Comparison of ENCODE assay signal across 26 cellular contexts in genomic region chr15:38496151-38496550, GRCh38. TPM values are rescaled to one million over a fixed set of nuclear protein-coding genes. Genes with fewer than 3 reads are reported as not detected.
DNase-seq lines count a peak whose midpoint lies in the region; ATAC-seq, FAIRE-seq and TF ChIP-seq lines count a peak whose summit lies in the region.
"Had no signal": no experiment of that assay in that cellular context is flagged by ENCODE, and none has a peak within 500 bp of the region (broad histone marks: within the 10 kb centered on the region; RNA-seq: fewer than 3 reads in every experiment).

No MANE protein-coding gene starts in this region.

- H3K27me3 Mint-ChIP-seq in activated CD4-positive, alpha-beta T cell treated with anti-CD3 and anti-CD28 coated beads for 36 hours, result no peaks in the 10 kb centered on the region
- no peaks in the 10 kb centered on the region for H3K27me3 Mint-ChIP-seq in GM23338 (ENCODE audit: insufficient read depth, low read depth, poor library complexity)
- H3K27me3 Mint-ChIP-seq in activated T-helper 1 cell treated with anti-CD3 and anti-CD28 coated beads, Interleukin-12 subunit alpha, Interleukin-12 subunit beta, Interleukin-2, Interleukin-4 antibody, amounts not matched to agents 30 ng/mL and 10 ng/mL and 1 ng/mL, durations not matched to agents 14 hours and 24 hours and 36 hours (ENCODE audit: insufficient read depth), result no peaks in the 10 kb centered on the region

- peaks cover 2% of the 10 kb centered on the region for H3K9me3 Mint-ChIP-seq in activated CD4-positive, alpha-beta T cell treated with anti-CD3 and anti-CD28 coated beads for 36 hours (ENCODE audit: low read depth)
- no peaks in the 10 kb centered on the region for H3K9me3 Mint-ChIP-seq in GM23338
- H3K9me3 Mint-ChIP-seq in activated T-helper 1 cell treated with anti-CD3 and anti-CD28 coated beads, Interleukin-12 subunit alpha, Interleukin-12 subunit beta, Interleukin-2, Interleukin-4 antibody, amounts not matched to agents 30 ng/mL and 10 ng/mL and 1 ng/mL, durations not matched to agents 14 hours and 24 hours and 36 hours, result peaks cover 4% of the 10 kb centered on the region

- H3K36me3 Mint-ChIP-seq in activated CD4-positive, alpha-beta T cell treated with anti-CD3 and anti-CD28 coated beads for 36 hours (ENCODE audit: low read depth), result peaks cover 70% of the 10 kb centered on the region
- 0 out of 3 replicates have a peak, but pooled peaks cover 3% of the 10 kb centered on the region for H3K36me3 Mint-ChIP-seq in GM23338 (ENCODE audit: low read depth)
- H3K36me3 Mint-ChIP-seq in activated T-helper 1 cell treated with anti-CD3 and anti-CD28 coated beads, Interleukin-12 subunit alpha, Interleukin-12 subunit beta, Interleukin-2, Interleukin-4 antibody, amounts not matched to agents 30 ng/mL and 10 ng/mL and 1 ng/mL, durations not matched to agents 14 hours and 24 hours and 36 hours (ENCODE audit: low read depth), result peaks cover 76% of the 10 kb centered on the region

- intact Hi-C loops in activated CD4-positive, alpha-beta T cell treated with anti-CD3 and anti-CD28 coated beads for 36 hours (cut with DNase I, micrococcal nuclease), result no loop called here
- intact Hi-C loops in activated T-helper 1 cell treated with anti-CD3 and anti-CD28 coated beads, Interleukin-12 subunit alpha, Interleukin-12 subunit beta, Interleukin-2, Interleukin-4 antibody, amounts not matched to agents 30 ng/mL and 10 ng/mL and 1 ng/mL, durations not matched to agents 14 hours and 24 hours and 36 hours (cut with micrococcal nuclease), result no loop called here

- H2AFZ ChIP-seq in GM23338, result no peak overlapping the region
- H2AFZ ChIP-seq: PC-9 had no signal

- no peaks in the 10 kb centered on the region for H3K4me1 ChIP-seq in GM23338 (ENCODE audit: insufficient read depth)
- H3K4me1 ChIP-seq: HAP-1 had no signal

- no peak overlapping the region for H3K4me2 ChIP-seq in GM23338
- H3K4me2 ChIP-seq: PC-9 had no signal

- H3K9me2 ChIP-seq in GM23338 (ENCODE audit: insufficient read depth), result no peaks in the 10 kb centered on the region

- H3K4me3 Mint-ChIP-seq in activated CD4-positive, alpha-beta T cell treated with anti-CD3 and anti-CD28 coated beads for 36 hours, result no peak overlapping the region
- no peak overlapping the region for H3K4me3 Mint-ChIP-seq in GM23338
- H3K4me3 Mint-ChIP-seq in activated T-helper 1 cell treated with anti-CD3 and anti-CD28 coated beads, Interleukin-12 subunit alpha, Interleukin-12 subunit beta, Interleukin-2, Interleukin-4 antibody, amounts not matched to agents 30 ng/mL and 10 ng/mL and 1 ng/mL, durations not matched to agents 14 hours and 24 hours and 36 hours, result no peak overlapping the region

- CTCF ChIA-PET in activated CD4-positive, alpha-beta T cell treated with anti-CD3 and anti-CD28 coated beads for 36 hours (lab: Charles Lee), result interaction anchor here (0.7 to 3.9 kb wide), 10 partner anchors 9 to 203 kb away, joined by 3 to 19 read pairs (median 4); no protein-coding TSS in a partner anchor

- POLR2A ChIA-PET in activated CD4-positive, alpha-beta T cell treated with anti-CD3 and anti-CD28 coated beads for 36 hours (lab: Charles Lee), result interaction anchor here (0.6 kb wide), 1 partner anchor 10 kb away, joined by 3 read pairs; no protein-coding TSS in a partner anchor

- H3F3A ChIP-seq in GM23338 (replicated peaks; ENCODE audit: low read depth), result no peaks in the 10 kb centered on the region

- FAIRE-seq in islet of Langerhans (lab: Jason Lieb, UNC), result peak; percentile 87
- FAIRE-seq: frontal cortex, HepG2, small intestine, urothelium cell line had no signal

- ATAC-seq in activated CD4-positive, alpha-beta T cell treated with anti-CD3 and anti-CD28 coated beads for 36 hours, result no peak
- ATAC-seq in GM23338, result peak; percentile 52
- ATAC-seq: HepG2, left colon had no signal

- TF ChIP-seq CTCF in GM23338 (conservative IDR thresholded peaks at IDR 0.05; ENCODE audit: low read depth in 2 of 2), result peak in 1 of 2 experiments; percentile 14; a peak in 2 of 4 replicates

- no peak overlapping the region for H3K27ac ChIP-seq in GM23338 (ENCODE audit: low read depth)
- H3K27ac ChIP-seq: PC-9, SJSA1 had no signal

- H3K4me3 ChIP-seq in GM23338, result no peak overlapping the region
- H3K4me3 ChIP-seq: HAP-1, PC-9, SJSA1 had no signal

- DNase-seq in activated CD4-positive, alpha-beta T cell treated with anti-CD3 and anti-CD28 coated beads for 36 hours, result no peak
- no peak for DNase-seq in activated CD4-positive, alpha-beta T cell treated with anti-CD3 and anti-CD28 coated beads for 4 hours
- DNase-seq in GM23338 (ENCODE audit: low spot score) (peak; percentile 32), RPMI8226 (no peak), NCI-H1694 (lab: John Stamatoyannopoulos, UW) (no peak)
- DNase-seq in activated T-helper 1 cell treated with anti-CD3 and anti-CD28 coated beads, Interleukin-12 subunit alpha, Interleukin-12 subunit beta, Interleukin-2, Interleukin-4 antibody, amounts not matched to agents 30 ng/mL and 10 ng/mL and 1 ng/mL, durations not matched to agents 14 hours and 24 hours and 36 hours (ENCODE audit: low spot score), result no peak
- no peak for DNase-seq in stimulated activated CD4-positive, alpha-beta T cell treated with anti-CD3 and anti-CD28 coated beads, Interleukin-1b, Interleukin-23, amount 100 ng/mL, for 48 hours
- DNase-seq: activated T-cell treated with anti-CD3 and anti-CD28 coated beads, Interleukin-2, amount 50 U/mL, for 1 hour; amniotic stem cell; dermis blood vessel endothelial cell; DMS153; GF-D8; left colon; NCI-H1417; NCI-H2171; NCI-H774; PC-9; small intestine; stimulated activated CD4-positive, alpha-beta T cell treated with anti-CD3 and anti-CD28 coated beads, Interleukin-4, amount 100 ng/mL, for 24 hours; T1000 had no signal

- H3K79me2 ChIP-seq in GM23338 (replicated peaks; ENCODE audit: insufficient read depth), result no peaks in the 10 kb centered on the region

- peak overlapping the region; percentile 77 for H3K27ac Mint-ChIP-seq in activated CD4-positive, alpha-beta T cell treated with anti-CD3 and anti-CD28 coated beads for 36 hours
- no peak overlapping the region for H3K27ac Mint-ChIP-seq in GM23338
- peak overlapping the region; percentile 69 for H3K27ac Mint-ChIP-seq in activated T-helper 1 cell treated with anti-CD3 and anti-CD28 coated beads, Interleukin-12 subunit alpha, Interleukin-12 subunit beta, Interleukin-2, Interleukin-4 antibody, amounts not matched to agents 30 ng/mL and 10 ng/mL and 1 ng/mL, durations not matched to agents 14 hours and 24 hours and 36 hours

- H3K4me1 Mint-ChIP-seq in activated CD4-positive, alpha-beta T cell treated with anti-CD3 and anti-CD28 coated beads for 36 hours, result peaks cover 34% of the 10 kb centered on the region
- H3K4me1 Mint-ChIP-seq in GM23338, result no peaks in the 10 kb centered on the region
- H3K4me1 Mint-ChIP-seq in activated T-helper 1 cell treated with anti-CD3 and anti-CD28 coated beads, Interleukin-12 subunit alpha, Interleukin-12 subunit beta, Interleukin-2, Interleukin-4 antibody, amounts not matched to agents 30 ng/mL and 10 ng/mL and 1 ng/mL, durations not matched to agents 14 hours and 24 hours and 36 hours (ENCODE audit: low read depth), result peaks cover 45% of the 10 kb centered on the region

- H3K27me3 ChIP-seq in GM23338 (ENCODE audit: insufficient read depth), result no peaks in the 10 kb centered on the region
- H3K27me3 ChIP-seq: SJSA1 had no signal

- no peaks in the 10 kb centered on the region for H3K36me3 ChIP-seq in GM23338 (ENCODE audit: insufficient read depth)
- H3K36me3 ChIP-seq: HAP-1, SJSA1 had no signal

- H4K20me1 ChIP-seq in GM23338 (replicated peaks; ENCODE audit: insufficient read depth), result no peaks in the 10 kb centered on the region

TF ChIP-seq in GM23338, 12 proteins besides CTCF, POLR2A, EP300 and RAD21 (continues in another document):
- TF ChIP-seq REST (IDR thresholded peaks at IDR 0.05; ENCODE audit: unreplicated experiment) (no peak), CREB1 (CRISPR knock-in tag; IDR thresholded peaks at IDR 0.05; ENCODE audit: low read depth) (no peak), ZNF331 (CRISPR knock-in tag; IDR thresholded peaks at IDR 0.05; ENCODE audit: low read depth) (no peak), NANOG (IDR thresholded peaks at IDR 0.05; ENCODE audit: borderline replicate concordance) (no peak)

RNA-seq across cellular contexts. Expression of gene FAM98B, which starts 42.2 kb away (rescaled TPM):
- 10 to 100 TPM; 54.2 to 81.9 TPM for total RNA-seq in activated CD4-positive, alpha-beta T cell treated with anti-CD3 and anti-CD28 coated beads for 36 hours
- total RNA-seq in GM23338 (2014; rRNA removed; shearing (Covaris generic)), result 30.8 and 32.5 TPM in 2 replicates
- polyA plus RNA-seq in GM23338 (2016; fragmentation: Nextera tagmentation; extraction: Ambion mirVana), result 10.1 and 11.6 TPM in 2 replicates
- total RNA-seq in activated T-helper 1 cell treated with anti-CD3 and anti-CD28 coated beads, Interleukin-12 subunit alpha, Interleukin-12 subunit beta, Interleukin-2, Interleukin-4 antibody, amounts not matched to agents 30 ng/mL and 10 ng/mL and 1 ng/mL, durations not matched to agents 14 hours and 24 hours and 36 hours, result 64.4 and 66.9 TPM in 2 replicates
